ENCODE assay signal across 1 cellular context in the genomic region with DNA sequence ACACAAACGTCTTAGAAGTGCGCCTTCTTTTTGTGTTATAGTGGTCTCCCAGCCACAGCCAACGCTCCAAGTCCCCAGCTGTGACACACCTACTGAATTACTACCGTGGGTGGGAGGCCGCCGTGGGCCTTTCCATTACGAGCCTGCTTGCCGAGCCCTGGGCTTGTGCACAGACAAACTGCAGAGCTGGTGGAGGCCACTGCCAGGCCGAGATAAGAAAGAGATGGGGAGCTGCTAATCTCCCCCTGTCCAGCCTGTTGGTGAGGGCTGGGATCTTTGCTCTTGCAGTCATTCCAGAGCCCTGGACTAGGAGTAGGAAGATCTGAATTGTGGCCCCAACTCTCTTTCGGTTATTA.
TF ChIP-seq lines count a peak whose summit lies in the region.

No MANE protein-coding gene starts in this region.

TF ChIP-seq in K562, 482 proteins besides CTCF, POLR2A, EP300 and RAD21 (continues in another document):
- no peak for TF ChIP-seq SP2 (IDR thresholded peaks at IDR 0.05; ENCODE audit: extremely low read depth, low read depth, low read length, poor library complexity, severe bottlenecking)
- no peak for TF ChIP-seq SMARCB1 (IDR thresholded peaks at IDR 0.05; ENCODE audit: insufficient read length, low read depth)
- TF ChIP-seq NR2F6 (CRISPR knock-in tag; IDR thresholded peaks at IDR 0.05) = no peak
- peak; percentile 73 for TF ChIP-seq NEUROD1 (IDR thresholded peaks at IDR 0.05; ENCODE audit: borderline replicate concordance, low read depth, low read length, partially characterized antibody)
- TF ChIP-seq ZNF146 (CRISPR knock-in tag; IDR thresholded peaks at IDR 0.05; ENCODE audit: unreplicated experiment) = no peak
- TF ChIP-seq CXXC5 (CRISPR knock-in tag; IDR thresholded peaks at IDR 0.05) = no peak
- no peak for TF ChIP-seq ZNF263 (CRISPR knock-in tag; IDR thresholded peaks at IDR 0.05; ENCODE audit: borderline replicate concordance)
- no peak for TF ChIP-seq ZNF23 (CRISPR knock-in tag; IDR thresholded peaks at IDR 0.05)
- TF ChIP-seq NFATC3 (IDR thresholded peaks at IDR 0.05) = no peak
- TF ChIP-seq, protein P1, sequence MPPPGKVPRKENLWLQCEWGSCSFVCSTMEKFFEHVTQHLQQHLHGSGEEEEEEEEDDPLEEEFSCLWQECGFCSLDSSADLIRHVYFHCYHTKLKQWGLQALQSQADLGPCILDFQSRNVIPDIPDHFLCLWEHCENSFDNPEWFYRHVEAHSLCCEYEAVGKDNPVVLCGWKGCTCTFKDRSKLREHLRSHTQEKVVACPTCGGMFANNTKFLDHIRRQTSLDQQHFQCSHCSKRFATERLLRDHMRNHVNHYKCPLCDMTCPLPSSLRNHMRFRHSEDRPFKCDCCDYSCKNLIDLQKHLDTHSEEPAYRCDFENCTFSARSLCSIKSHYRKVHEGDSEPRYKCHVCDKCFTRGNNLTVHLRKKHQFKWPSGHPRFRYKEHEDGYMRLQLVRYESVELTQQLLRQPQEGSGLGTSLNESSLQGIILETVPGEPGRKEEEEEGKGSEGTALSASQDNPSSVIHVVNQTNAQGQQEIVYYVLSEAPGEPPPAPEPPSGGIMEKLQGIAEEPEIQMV (tag; conservative IDR thresholded peaks at IDR 0.05; ENCODE audit: low read depth) = no peak
- TF ChIP-seq, protein P2, sequence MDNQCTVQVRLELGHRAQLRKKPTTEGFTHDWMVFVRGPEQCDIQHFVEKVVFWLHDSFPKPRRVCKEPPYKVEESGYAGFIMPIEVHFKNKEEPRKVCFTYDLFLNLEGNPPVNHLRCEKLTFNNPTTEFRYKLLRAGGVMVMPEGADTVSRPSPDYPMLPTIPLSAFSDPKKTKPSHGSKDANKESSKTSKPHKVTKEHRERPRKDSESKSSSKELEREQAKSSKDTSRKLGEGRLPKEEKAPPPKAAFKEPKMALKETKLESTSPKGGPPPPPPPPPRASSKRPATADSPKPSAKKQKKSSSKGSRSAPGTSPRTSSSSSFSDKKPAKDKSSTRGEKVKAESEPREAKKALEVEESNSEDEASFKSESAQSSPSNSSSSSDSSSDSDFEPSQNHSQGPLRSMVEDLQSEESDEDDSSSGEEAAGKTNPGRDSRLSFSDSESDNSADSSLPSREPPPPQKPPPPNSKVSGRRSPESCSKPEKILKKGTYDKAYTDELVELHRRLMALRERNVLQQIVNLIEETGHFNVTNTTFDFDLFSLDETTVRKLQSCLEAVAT (IDR thresholded peaks at IDR 0.05) = 0 out of 4 replicates have a peak, but pooled peaks of 1 of the 2 experiments have one; percentile 17
- TF ChIP-seq POLR3A (IDR thresholded peaks at IDR 0.05; ENCODE audit: borderline replicate concordance, extremely low read depth, insufficient read depth, insufficient read length) = no peak
- TF ChIP-seq SPI1 (IDR thresholded peaks at IDR 0.05; ENCODE audit: borderline replicate concordance, low read depth, low read length) = no peak
- no peak for TF ChIP-seq KLF10 (CRISPR knock-in tag; IDR thresholded peaks at IDR 0.05)
- TF ChIP-seq, protein P3, sequence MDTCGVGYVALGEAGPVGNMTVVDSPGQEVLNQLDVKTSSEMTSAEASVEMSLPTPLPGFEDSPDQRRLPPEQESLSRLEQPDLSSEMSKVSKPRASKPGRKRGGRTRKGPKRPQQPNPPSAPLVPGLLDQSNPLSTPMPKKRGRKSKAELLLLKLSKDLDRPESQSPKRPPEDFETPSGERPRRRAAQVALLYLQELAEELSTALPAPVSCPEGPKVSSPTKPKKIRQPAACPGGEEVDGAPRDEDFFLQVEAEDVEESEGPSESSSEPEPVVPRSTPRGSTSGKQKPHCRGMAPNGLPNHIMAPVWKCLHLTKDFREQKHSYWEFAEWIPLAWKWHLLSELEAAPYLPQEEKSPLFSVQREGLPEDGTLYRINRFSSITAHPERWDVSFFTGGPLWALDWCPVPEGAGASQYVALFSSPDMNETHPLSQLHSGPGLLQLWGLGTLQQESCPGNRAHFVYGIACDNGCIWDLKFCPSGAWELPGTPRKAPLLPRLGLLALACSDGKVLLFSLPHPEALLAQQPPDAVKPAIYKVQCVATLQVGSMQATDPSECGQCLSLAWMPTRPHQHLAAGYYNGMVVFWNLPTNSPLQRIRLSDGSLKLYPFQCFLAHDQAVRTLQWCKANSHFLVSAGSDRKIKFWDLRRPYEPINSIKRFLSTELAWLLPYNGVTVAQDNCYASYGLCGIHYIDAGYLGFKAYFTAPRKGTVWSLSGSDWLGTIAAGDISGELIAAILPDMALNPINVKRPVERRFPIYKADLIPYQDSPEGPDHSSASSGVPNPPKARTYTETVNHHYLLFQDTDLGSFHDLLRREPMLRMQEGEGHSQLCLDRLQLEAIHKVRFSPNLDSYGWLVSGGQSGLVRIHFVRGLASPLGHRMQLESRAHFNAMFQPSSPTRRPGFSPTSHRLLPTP (IDR thresholded peaks at IDR 0.05; ENCODE audit: borderline replicate concordance, extremely low read depth, insufficient read length) = no peak
- TF ChIP-seq COPS2 (conservative IDR thresholded peaks at IDR 0.05) = no peak
- no peak for TF ChIP-seq FOS (IDR thresholded peaks at IDR 0.05; ENCODE audit: extremely low read depth, insufficient read length)
- no peak for TF ChIP-seq CHD4 (IDR thresholded peaks at IDR 0.05; ENCODE audit: insufficient read depth, insufficient replicate concordance, low read depth, low read length, poor library complexity, severe bottlenecking)
- no peak for TF ChIP-seq PYGO2 (tag; IDR thresholded peaks at IDR 0.05)
- TF ChIP-seq, protein P4, sequence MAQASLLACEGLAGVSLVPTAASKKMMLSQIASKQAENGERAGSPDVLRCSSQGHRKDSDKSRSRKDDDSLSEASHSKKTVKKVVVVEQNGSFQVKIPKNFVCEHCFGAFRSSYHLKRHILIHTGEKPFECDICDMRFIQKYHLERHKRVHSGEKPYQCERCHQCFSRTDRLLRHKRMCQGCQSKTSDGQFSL (CRISPR knock-in tag; IDR thresholded peaks at IDR 0.05) = no peak
- TF ChIP-seq, protein P4 (tag; IDR thresholded peaks at IDR 0.05) = no peak
- TF ChIP-seq, protein P5, sequence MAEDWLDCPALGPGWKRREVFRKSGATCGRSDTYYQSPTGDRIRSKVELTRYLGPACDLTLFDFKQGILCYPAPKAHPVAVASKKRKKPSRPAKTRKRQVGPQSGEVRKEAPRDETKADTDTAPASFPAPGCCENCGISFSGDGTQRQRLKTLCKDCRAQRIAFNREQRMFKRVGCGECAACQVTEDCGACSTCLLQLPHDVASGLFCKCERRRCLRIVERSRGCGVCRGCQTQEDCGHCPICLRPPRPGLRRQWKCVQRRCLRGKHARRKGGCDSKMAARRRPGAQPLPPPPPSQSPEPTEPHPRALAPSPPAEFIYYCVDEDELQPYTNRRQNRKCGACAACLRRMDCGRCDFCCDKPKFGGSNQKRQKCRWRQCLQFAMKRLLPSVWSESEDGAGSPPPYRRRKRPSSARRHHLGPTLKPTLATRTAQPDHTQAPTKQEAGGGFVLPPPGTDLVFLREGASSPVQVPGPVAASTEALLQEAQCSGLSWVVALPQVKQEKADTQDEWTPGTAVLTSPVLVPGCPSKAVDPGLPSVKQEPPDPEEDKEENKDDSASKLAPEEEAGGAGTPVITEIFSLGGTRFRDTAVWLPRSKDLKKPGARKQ (CRISPR knock-in tag; IDR thresholded peaks at IDR 0.05) = no peak
- TF ChIP-seq TRIM24 (IDR thresholded peaks at IDR 0.05) = peak; percentile 64 to 68; a peak in 3 of 4 replicates
- TF ChIP-seq, protein P6, sequence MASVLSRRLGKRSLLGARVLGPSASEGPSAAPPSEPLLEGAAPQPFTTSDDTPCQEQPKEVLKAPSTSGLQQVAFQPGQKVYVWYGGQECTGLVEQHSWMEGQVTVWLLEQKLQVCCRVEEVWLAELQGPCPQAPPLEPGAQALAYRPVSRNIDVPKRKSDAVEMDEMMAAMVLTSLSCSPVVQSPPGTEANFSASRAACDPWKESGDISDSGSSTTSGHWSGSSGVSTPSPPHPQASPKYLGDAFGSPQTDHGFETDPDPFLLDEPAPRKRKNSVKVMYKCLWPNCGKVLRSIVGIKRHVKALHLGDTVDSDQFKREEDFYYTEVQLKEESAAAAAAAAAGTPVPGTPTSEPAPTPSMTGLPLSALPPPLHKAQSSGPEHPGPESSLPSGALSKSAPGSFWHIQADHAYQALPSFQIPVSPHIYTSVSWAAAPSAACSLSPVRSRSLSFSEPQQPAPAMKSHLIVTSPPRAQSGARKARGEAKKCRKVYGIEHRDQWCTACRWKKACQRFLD (CRISPR knock-in tag; IDR thresholded peaks at IDR 0.05) = no peak
- TF ChIP-seq, protein P7, sequence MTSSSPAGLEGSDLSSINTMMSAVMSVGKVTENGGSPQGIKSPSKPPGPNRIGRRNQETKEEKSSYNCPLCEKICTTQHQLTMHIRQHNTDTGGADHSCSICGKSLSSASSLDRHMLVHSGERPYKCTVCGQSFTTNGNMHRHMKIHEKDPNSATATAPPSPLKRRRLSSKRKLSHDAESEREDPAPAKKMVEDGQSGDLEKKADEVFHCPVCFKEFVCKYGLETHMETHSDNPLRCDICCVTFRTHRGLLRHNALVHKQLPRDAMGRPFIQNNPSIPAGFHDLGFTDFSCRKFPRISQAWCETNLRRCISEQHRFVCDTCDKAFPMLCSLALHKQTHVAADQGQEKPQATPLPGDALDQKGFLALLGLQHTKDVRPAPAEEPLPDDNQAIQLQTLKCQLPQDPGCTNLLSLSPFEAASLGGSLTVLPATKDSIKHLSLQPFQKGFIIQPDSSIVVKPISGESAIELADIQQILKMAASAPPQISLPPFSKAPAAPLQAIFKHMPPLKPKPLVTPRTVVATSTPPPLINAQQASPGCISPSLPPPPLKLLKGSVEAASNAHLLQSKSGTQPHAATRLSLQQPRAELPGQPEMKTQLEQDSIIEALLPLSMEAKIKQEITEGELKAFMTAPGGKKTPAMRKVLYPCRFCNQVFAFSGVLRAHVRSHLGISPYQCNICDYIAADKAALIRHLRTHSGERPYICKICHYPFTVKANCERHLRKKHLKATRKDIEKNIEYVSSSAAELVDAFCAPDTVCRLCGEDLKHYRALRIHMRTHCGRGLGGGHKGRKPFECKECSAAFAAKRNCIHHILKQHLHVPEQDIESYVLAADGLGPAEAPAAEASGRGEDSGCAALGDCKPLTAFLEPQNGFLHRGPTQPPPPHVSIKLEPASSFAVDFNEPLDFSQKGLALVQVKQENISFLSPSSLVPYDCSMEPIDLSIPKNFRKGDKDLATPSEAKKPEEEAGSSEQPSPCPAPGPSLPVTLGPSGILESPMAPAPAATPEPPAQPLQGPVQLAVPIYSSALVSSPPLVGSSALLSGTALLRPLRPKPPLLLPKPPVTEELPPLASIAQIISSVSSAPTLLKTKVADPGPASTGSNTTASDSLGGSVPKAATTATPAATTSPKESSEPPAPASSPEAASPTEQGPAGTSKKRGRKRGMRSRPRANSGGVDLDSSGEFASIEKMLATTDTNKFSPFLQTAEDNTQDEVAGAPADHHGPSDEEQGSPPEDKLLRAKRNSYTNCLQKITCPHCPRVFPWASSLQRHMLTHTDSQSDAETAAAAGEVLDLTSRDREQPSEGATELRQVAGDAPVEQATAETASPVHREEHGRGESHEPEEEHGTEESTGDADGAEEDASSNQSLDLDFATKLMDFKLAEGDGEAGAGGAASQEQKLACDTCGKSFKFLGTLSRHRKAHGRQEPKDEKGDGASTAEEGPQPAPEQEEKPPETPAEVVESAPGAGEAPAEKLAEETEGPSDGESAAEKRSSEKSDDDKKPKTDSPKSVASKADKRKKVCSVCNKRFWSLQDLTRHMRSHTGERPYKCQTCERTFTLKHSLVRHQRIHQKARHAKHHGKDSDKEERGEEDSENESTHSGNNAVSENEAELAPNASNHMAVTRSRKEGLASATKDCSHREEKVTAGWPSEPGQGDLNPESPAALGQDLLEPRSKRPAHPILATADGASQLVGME (CRISPR knock-in tag; IDR thresholded peaks at IDR 0.05) = no peak
- no peak for TF ChIP-seq MECOM (CRISPR knock-in tag; IDR thresholded peaks at IDR 0.05)
- no peak for TF ChIP-seq HDAC8 (tag; IDR thresholded peaks at IDR 0.05)
- TF ChIP-seq, protein P8, sequence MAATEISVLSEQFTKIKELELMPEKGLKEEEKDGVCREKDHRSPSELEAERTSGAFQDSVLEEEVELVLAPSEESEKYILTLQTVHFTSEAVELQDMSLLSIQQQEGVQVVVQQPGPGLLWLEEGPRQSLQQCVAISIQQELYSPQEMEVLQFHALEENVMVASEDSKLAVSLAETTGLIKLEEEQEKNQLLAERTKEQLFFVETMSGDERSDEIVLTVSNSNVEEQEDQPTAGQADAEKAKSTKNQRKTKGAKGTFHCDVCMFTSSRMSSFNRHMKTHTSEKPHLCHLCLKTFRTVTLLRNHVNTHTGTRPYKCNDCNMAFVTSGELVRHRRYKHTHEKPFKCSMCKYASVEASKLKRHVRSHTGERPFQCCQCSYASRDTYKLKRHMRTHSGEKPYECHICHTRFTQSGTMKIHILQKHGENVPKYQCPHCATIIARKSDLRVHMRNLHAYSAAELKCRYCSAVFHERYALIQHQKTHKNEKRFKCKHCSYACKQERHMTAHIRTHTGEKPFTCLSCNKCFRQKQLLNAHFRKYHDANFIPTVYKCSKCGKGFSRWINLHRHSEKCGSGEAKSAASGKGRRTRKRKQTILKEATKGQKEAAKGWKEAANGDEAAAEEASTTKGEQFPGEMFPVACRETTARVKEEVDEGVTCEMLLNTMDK (IDR thresholded peaks at IDR 0.05; ENCODE audit: borderline replicate concordance, insufficient read depth, low read depth, low read length, poor library complexity, severe bottlenecking) = no peak
- no peak for TF ChIP-seq ETV6 (IDR thresholded peaks at IDR 0.05; ENCODE audit: borderline replicate concordance in 1 of 2, low read depth in 2 of 2, low read length in 1 of 2)
- TF ChIP-seq ETV6 (CRISPR knock-in tag; IDR thresholded peaks at IDR 0.05; ENCODE audit: borderline replicate concordance) = no peak
- no peak for TF ChIP-seq ZNF143 (CRISPR knock-in tag; IDR thresholded peaks at IDR 0.05)
- TF ChIP-seq ZNF212 (CRISPR knock-in tag; IDR thresholded peaks at IDR 0.05) = no peak
- TF ChIP-seq PRPF4 (IDR thresholded peaks at IDR 0.05; ENCODE audit: insufficient read depth, low read depth, low read length, poor library complexity, severe bottlenecking) = no peak
